Comparison of ENCODE assay signal across 26 cellular contexts in the genomic region with DNA sequence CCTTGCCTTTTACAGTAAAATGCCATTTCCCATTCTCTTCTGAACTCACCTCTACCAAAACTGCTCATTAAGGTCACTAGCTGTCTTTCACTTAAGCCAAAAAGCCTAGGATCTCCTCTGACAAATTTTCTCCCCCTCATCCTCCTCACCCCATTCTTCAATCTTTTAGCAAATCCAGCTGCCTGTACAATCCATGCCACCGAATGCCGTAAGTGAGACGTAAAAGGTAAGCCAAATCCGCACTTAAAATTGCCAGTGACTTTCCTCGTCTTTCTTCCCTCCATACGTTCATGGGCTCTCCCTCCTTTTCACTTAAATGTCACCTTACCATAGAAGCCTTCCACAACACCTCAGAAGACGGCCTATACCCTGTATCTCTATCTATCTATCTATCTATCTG. TPM values are rescaled to one million over a fixed set of nuclear protein-coding genes. Genes with fewer than 3 reads are reported as not detected.
DNase-seq lines count a peak whose midpoint lies in the region; ATAC-seq and TF ChIP-seq lines count a peak whose summit lies in the region.
"Had no signal": no experiment of that assay in that cellular context is flagged by ENCODE, and none has a peak within 500 bp of the region (broad histone marks: within the 10 kb centered on the region; RNA-seq: fewer than 3 reads in every experiment).

No MANE protein-coding gene starts in this region.

- CTCF ChIA-PET in activated CD4-positive, alpha-beta T cell treated with anti-CD3 and anti-CD28 coated beads for 36 hours (lab: Charles Lee), result interaction anchor here (1.8 kb wide), 1 partner anchor 13 kb away, joined by 6 read pairs; no protein-coding TSS in a partner anchor
- CTCF ChIA-PET in A673 (lab: Charles Lee), result no interaction called here

- TF ChIP-seq CTCF in HFFc6 (IDR thresholded peaks at IDR 0.05) (no peak), coronary artery (IDR thresholded peaks at IDR 0.05) (no peak), nephron (IDR thresholded peaks at IDR 0.05; ENCODE audit: unreplicated experiment in 3 of 3) (no peak), A673 (conservative IDR thresholded peaks at IDR 0.05; ENCODE audit: low read depth, low read length) (no peak)

- no peaks in the 10 kb centered on the region for H3K27me3 ChIP-seq in A673 (replicated peaks; ENCODE audit: insufficient read depth, low read depth, low read length, poor library complexity)
- H3K27me3 ChIP-seq: MG63, spleen, stomach had no signal

- no peaks in the 10 kb centered on the region for H3K9me3 Mint-ChIP-seq in activated CD4-positive, alpha-beta T cell treated with anti-CD3 and anti-CD28 coated beads for 36 hours (ENCODE audit: low read depth)
- no peaks in the 10 kb centered on the region for H3K9me3 Mint-ChIP-seq in HFFc6
- no peaks in the 10 kb centered on the region for H3K9me3 Mint-ChIP-seq in nephron
- H3K9me3 Mint-ChIP-seq: effector memory CD8-positive, alpha-beta T cell; IgD-negative memory B cell had no signal

- H3K36me3 ChIP-seq in A673 (ENCODE audit: insufficient read depth, low read length, poor library complexity, severe bottlenecking), result peaks cover 59% of the 10 kb centered on the region

- POLR2A ChIA-PET in activated CD4-positive, alpha-beta T cell treated with anti-CD3 and anti-CD28 coated beads for 36 hours (lab: Charles Lee), result interaction anchor here (0.5 to 0.6 kb wide), 2 partner anchors 12 to 22 kb away, joined by 3 to 4 read pairs; no protein-coding TSS in a partner anchor
- POLR2A ChIA-PET in A673 (lab: Charles Lee; ENCODE audit: low non-redundant PET), result no interaction called here

- H3K4me3 ChIP-seq in coronary artery (no peak overlapping the region), A673 (ENCODE audit: low read depth, low read length, poor library complexity, severe bottlenecking) (no peak overlapping the region)
- H3K4me3 ChIP-seq: MG63, spleen, stomach had no signal

- peak overlapping the region; percentile 62 for H3K27ac Mint-ChIP-seq in activated CD4-positive, alpha-beta T cell treated with anti-CD3 and anti-CD28 coated beads for 36 hours
- H3K27ac Mint-ChIP-seq in HFFc6 (peak overlapping the region; percentile 27), nephron (peak overlapping the region; percentile 6 to 63 (median 50))
- H3K27ac Mint-ChIP-seq: B cell had no signal

- H3K27me3 Mint-ChIP-seq in activated CD4-positive, alpha-beta T cell treated with anti-CD3 and anti-CD28 coated beads for 36 hours, result no peaks in the 10 kb centered on the region
- H3K27me3 Mint-ChIP-seq in HFFc6 (ENCODE audit: insufficient read depth), result 0 out of 2 replicates have a peak, but pooled peaks cover 2% of the 10 kb centered on the region
- no peaks in the 10 kb centered on the region for H3K27me3 Mint-ChIP-seq in nephron (ENCODE audit: low read depth)
- H3K27me3 Mint-ChIP-seq: B cell; effector memory CD8-positive, alpha-beta T cell; IgD-negative memory B cell had no signal

- ATAC-seq in activated CD4-positive, alpha-beta T cell treated with anti-CD3 and anti-CD28 coated beads for 36 hours, result no peak
- ATAC-seq: activated CD4-positive, CD25-positive, alpha-beta regulatory T cell treated with anti-CD3 and anti-CD28 coated beads, Interleukin-2, amount 50 U/mL, for 24 hours; effector memory CD8-positive, alpha-beta T cell had no signal

- no peak for DNase-seq in activated CD4-positive, alpha-beta T cell treated with anti-CD3 and anti-CD28 coated beads for 36 hours
- no peak for DNase-seq in activated CD4-positive, alpha-beta T cell treated with anti-CD3 and anti-CD28 coated beads, Interleukin-2, amount 50 U/mL, for 1 hour
- no peak for DNase-seq in HFFc6
- no peak for DNase-seq in coronary artery (ENCODE audit: low spot score)
- DNase-seq in COLO668 (lab: John Stamatoyannopoulos, UW; ENCODE audit: unreplicated experiment), result no peak
- DNase-seq in putamen (ENCODE audit: low spot score), result no peak
- DNase-seq in A673 (ENCODE audit: low spot score), result no peak
- DNase-seq: activated naive CD4-positive, alpha-beta T cell; DMS 273 treated with DMSO at 0.1 percent for 48 hours; effector memory CD8-positive, alpha-beta T cell; left cardiac atrium; MG63; NCI-H1436 treated with DMSO at 0.1 percent for 48 hours; NCI-H2171; NCI-H526 treated with DMSO at 0.1 percent for 48 hours; retina; SK-N-SH; spleen; stimulated activated CD4-positive, alpha-beta T cell treated with anti-CD3 and anti-CD28 coated beads, Interleukin-4, amount 100 ng/mL, for 24 hours; stomach had no signal

- H3K4me1 Mint-ChIP-seq in activated CD4-positive, alpha-beta T cell treated with anti-CD3 and anti-CD28 coated beads for 36 hours, result peaks cover 17% of the 10 kb centered on the region
- H3K4me1 Mint-ChIP-seq in HFFc6 (ENCODE audit: low read depth) (peaks cover 41% of the 10 kb centered on the region), nephron (peaks cover 16% of the 10 kb centered on the region)
- H3K4me1 Mint-ChIP-seq: B cell had no signal

- no TSS peak for BruUV-seq in A673 (replicated peaks; lab: Mats Ljungman, UMichigan)

- no peaks in the 10 kb centered on the region for H3K4me1 ChIP-seq in A673 (ENCODE audit: insufficient read depth, low read length, poor library complexity, severe bottlenecking)

- intact Hi-C loops in activated CD4-positive, alpha-beta T cell treated with anti-CD3 and anti-CD28 coated beads for 36 hours (cut with DNase I, micrococcal nuclease), result no loop called here
- intact Hi-C loops in A673 (cut with micrococcal nuclease; ENCODE audit: unreplicated experiment), result no loop called here

- no peaks in the 10 kb centered on the region for H3K9me3 ChIP-seq in A673 (ENCODE audit: low read depth, low read length, poor library complexity, severe bottlenecking)
- H3K9me3 ChIP-seq: MG63, SK-N-SH, spleen, stomach had no signal

- H3K36me3 Mint-ChIP-seq in activated CD4-positive, alpha-beta T cell treated with anti-CD3 and anti-CD28 coated beads for 36 hours (ENCODE audit: low read depth), result peaks cover 50% of the 10 kb centered on the region
- peaks cover 39% of the 10 kb centered on the region for H3K36me3 Mint-ChIP-seq in HFFc6 (ENCODE audit: low read depth)
- H3K36me3 Mint-ChIP-seq in nephron (ENCODE audit: low read depth), result peaks cover 57% of the 10 kb centered on the region

- H3K4me3 Mint-ChIP-seq in activated CD4-positive, alpha-beta T cell treated with anti-CD3 and anti-CD28 coated beads for 36 hours, result no peak overlapping the region
- H3K4me3 Mint-ChIP-seq in HFFc6 (no peak overlapping the region), nephron (no peak overlapping the region)
- H3K4me3 Mint-ChIP-seq: B cell; effector memory CD8-positive, alpha-beta T cell; IgD-negative memory B cell had no signal

- peak overlapping the region; percentile 38 to 44 for H3K27ac ChIP-seq in coronary artery
- H3K27ac ChIP-seq in A673 (ENCODE audit: low read depth, low read length, poor library complexity, severe bottlenecking), result no peak overlapping the region
- H3K27ac ChIP-seq: HL-60, RWPE1, spleen had no signal

RNA-seq across cellular contexts. Expression of gene PSMD6, which starts 13.8 kb away (rescaled TPM):
- 100 to 1,000 TPM; 109 to 117 TPM for total RNA-seq in activated CD4-positive, alpha-beta T cell treated with anti-CD3 and anti-CD28 coated beads for 36 hours
- 100 to 1,000 TPM; 101 to 123 (median 113) TPM for total RNA-seq in HFFc6 (2021; fragmentation: NEBNext Ultra II Directional; extraction: Animal tissue kit (Norgen Biotek cat#: 25700))
- total RNA-seq in A673 (2021), result 65.3 and 66.5 TPM in 2 replicates
